ENCODE assay signal across 16 cellular contexts in the genomic region with DNA sequence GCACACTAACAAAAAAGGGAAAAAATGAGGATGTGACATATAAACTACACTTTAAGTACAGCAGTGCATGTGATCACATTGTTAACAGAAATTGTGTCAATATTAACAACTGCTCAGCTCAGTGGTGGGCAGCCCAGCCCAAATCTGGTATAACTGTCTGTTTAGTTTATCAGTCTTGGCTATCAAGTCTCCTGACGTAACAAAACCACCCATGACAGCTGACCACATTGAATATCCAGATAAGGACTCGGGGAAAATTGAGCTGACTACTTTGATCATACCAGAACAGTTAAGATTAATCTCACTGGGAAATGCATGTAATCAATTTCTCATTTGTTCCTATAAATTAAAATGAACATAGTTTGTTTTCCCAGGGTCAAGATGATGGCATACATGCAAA.
DNase-seq lines count a peak whose midpoint lies in the region; ATAC-seq, FAIRE-seq and TF ChIP-seq lines count a peak whose summit lies in the region.
"Had no signal": no experiment of that assay in that cellular context is flagged by ENCODE, and none has a peak within 500 bp of the region (broad histone marks: within the 10 kb centered on the region; RNA-seq: fewer than 3 reads in every experiment).

No MANE protein-coding gene starts in this region.

- 2 to 3% methylated on average over 2 of the region's 2 CpGs for WGBS in pancreas, 2 donors

- ATAC-seq in pancreas: no peak

- no peak for FAIRE-seq in pancreas (lab: Jason Lieb, UNC)
- FAIRE-seq: G401.6, GM12891 had no signal

- H3K4me1 ChIP-seq in pancreas: no peaks in the 10 kb centered on the region
- H3K4me1 ChIP-seq: BLaER1 treated with 17β-estradiol and CSF1 and Interleukin-3, amounts not matched to agents 10 nM and 100 nM had no signal

- no peak overlapping the region for H3K27ac ChIP-seq in pancreas
- H3K27ac ChIP-seq: BLaER1 treated with 17β-estradiol and CSF1 and Interleukin-3, amounts not matched to agents 10 nM and 100 nM had no signal

- no peak for TF ChIP-seq CTCF in pancreas (IDR thresholded peaks at IDR 0.05)

- H3K36me3 ChIP-seq in pancreas: no peaks in the 10 kb centered on the region
- H3K36me3 ChIP-seq: BLaER1 treated with 17β-estradiol and CSF1 and Interleukin-3, amounts not matched to agents 10 nM and 100 nM had no signal

- H3K4me3 ChIP-seq in pancreas: no peak overlapping the region
- H3K4me3 ChIP-seq: BLaER1 treated with 17β-estradiol and CSF1 and Interleukin-3, amounts not matched to agents 10 nM and 100 nM had no signal

- DNase-seq in NCI-H748 (lab: John Stamatoyannopoulos, UW; ENCODE audit: unreplicated experiment) (peak; percentile 35), NCI-H748 treated with DMSO at 0.1 percent for 48 hours (lab: John Stamatoyannopoulos, UW) (no peak), OCI-M1 (lab: John Stamatoyannopoulos, UW) (peak; percentile 39), amniotic epithelial cell (ENCODE audit: low read depth) (peak; percentile 57), pancreas (no peak), DMS153 (lab: John Stamatoyannopoulos, UW) (no peak)
- DNase-seq in stimulated activated CD4-positive, alpha-beta T cell treated with anti-CD3 and anti-CD28 coated beads, Interleukin-15, amount 100 ng/mL, for 24 hours: no peak
- DNase-seq: 8988T; CD4-positive, CD25-positive, alpha-beta regulatory T cell; DMS79 treated with DMSO at 0.1 percent for 48 hours; EL; GOT3; H9 had no signal

- no peaks in the 10 kb centered on the region for H3K9me3 ChIP-seq in pancreas
- H3K9me3 ChIP-seq: BLaER1 treated with 17β-estradiol and CSF1 and Interleukin-3, amounts not matched to agents 10 nM and 100 nM had no signal

- intact Hi-C loops in pancreas (cut with DNase I): no loop called here

- H3K27me3 ChIP-seq in pancreas: peaks cover 0 to 4% (median 0%) of the 10 kb centered on the region in 4 donors
- H3K27me3 ChIP-seq: BLaER1 treated with 17β-estradiol and CSF1 and Interleukin-3, amounts not matched to agents 10 nM and 100 nM had no signal

Comparison
In these comparisons a context has a peak if more than half of its experiments do, and no peak if none do; other contexts are left out.
1. DNase-seq: peak in NCI-H748 (single experiment), OCI-M1 (single experiment) and amniotic epithelial cell (single experiment); none in NCI-H748 treated with DMSO at 0.1 percent for 48 hours (single experiment), pancreas (0 of 6), DMS153 (single experiment) and stimulated activated CD4-positive, alpha-beta T cell treated with anti-CD3 and anti-CD28 coated beads, Interleukin-15, amount 100 ng/mL, for 24 hours (single experiment).